8 cellular contexts compared by ENCODE assay signal in genomic region chr11:125591659-125592304, GRCh38. TPM values are rescaled to one million over a fixed set of nuclear protein-coding genes. Genes with fewer than 3 reads are reported as not detected.
DNase-seq lines count a peak whose midpoint lies in the region; ATAC-seq and TF ChIP-seq lines count a peak whose summit lies in the region.

No MANE protein-coding gene starts in this region.

- POLR2A ChIA-PET in CD8-positive, alpha-beta T cell (lab: Charles Lee), result interaction anchor here (0.9 to 3.7 kb wide), 11 partner anchors 9 to 296 kb away, joined by 3 to 73 read pairs (median 4); partner anchors contain the start of genes CHEK1, EI24 and HYLS1
- POLR2A ChIA-PET in MCF 10A (lab: Yijun Ruan, JAX), result interaction anchor here (0.6 to 4.9 kb wide), 27 partner anchors 10 to 969 kb away, joined by 3 to 144 read pairs (median 5); partner anchors contain the start of genes CCDC15, CHEK1, EI24 and FAM118B

- H3K36me3 Mint-ChIP-seq in CD8-positive, alpha-beta T cell, result peaks cover 26% of the 10 kb centered on the region
- H3K36me3 Mint-ChIP-seq in MCF 10A (ENCODE audit: insufficient read depth, unreplicated experiment), result peaks cover 11% of the 10 kb centered on the region

- peak overlapping the region; percentile 98 for H3K27ac Mint-ChIP-seq in CD8-positive, alpha-beta T cell
- peak overlapping the region; percentile 96 for H3K27ac Mint-ChIP-seq in MCF 10A (ENCODE audit: low read depth, unreplicated experiment)

- DNase-seq in CD8-positive, alpha-beta T cell, result peak in 5 of 7 experiments; percentile 18 to 46 (median 25)
- DNase-seq in T-helper 22 cell (ENCODE audit: low read depth), result peak; percentile 5
- DNase-seq in MCF 10A (ENCODE audit: unreplicated experiment), result no peak
- no peak for DNase-seq in kidney epithelial cell (ENCODE audit: low read depth)
- DNase-seq in stimulated activated CD4-positive, alpha-beta T cell treated with anti-CD3 and anti-CD28 coated beads, Interleukin-2, amount 100 ng/mL, for 4 hours (ENCODE audit: low read depth), result peak; percentile 10
- DNase-seq in NCI-H1436 (lab: John Stamatoyannopoulos, UW), result no peak

- intact Hi-C loops in CD8-positive, alpha-beta T cell (cut with DNase I, micrococcal nuclease), result loop anchor here (1.0 to 10.0 kb wide), 15 partner anchors 22 to 967 kb away; partner anchors contain the start of genes CCDC15 (in 2 of the 2), CHEK1 (in 2 of the 2), EI24 (in 2 of the 2) and FOXRED1 (in 2 of the 2)
- intact Hi-C loops in MCF 10A (cut with micrococcal nuclease), result loop anchor here (1.0 kb wide), 1 partner anchor 34 kb away; the partner anchor contains the start of gene CHEK1

- CTCF ChIA-PET in CD8-positive, alpha-beta T cell (lab: Charles Lee), result interaction anchor here (0.8 kb wide), 1 partner anchor 23 kb away, joined by 3 read pairs; no protein-coding TSS in a partner anchor
- CTCF ChIA-PET in MCF 10A (lab: Yijun Ruan, JAX), result interaction anchor here (0.6 to 3.7 kb wide), 3 partner anchors 17 to 40 kb away, joined by 3 to 25 read pairs (median 3); partner anchors contain the start of gene EI24

- H3K4me3 ChIP-seq in CD8-positive, alpha-beta T cell (ENCODE audit: low read depth, low read length), result peak overlapping the region; percentile 58
- peak overlapping the region; percentile 57 for H3K4me3 ChIP-seq in kidney epithelial cell (ENCODE audit: low read depth, low read length)

- BruUV-seq in MCF 10A (replicated peaks; lab: Mats Ljungman, UMichigan), result TSS peak; percentile 95

- no peaks in the 10 kb centered on the region for H3K27me3 Mint-ChIP-seq in CD8-positive, alpha-beta T cell (ENCODE audit: low read depth)
- H3K27me3 Mint-ChIP-seq in MCF 10A (ENCODE audit: insufficient read depth, unreplicated experiment), result no peaks in the 10 kb centered on the region

- H3K9me3 Mint-ChIP-seq in CD8-positive, alpha-beta T cell, result no peaks in the 10 kb centered on the region
- no peaks in the 10 kb centered on the region for H3K9me3 Mint-ChIP-seq in MCF 10A (ENCODE audit: unreplicated experiment)

- peaks cover 1% of the 10 kb centered on the region for H3K36me3 ChIP-seq in CD8-positive, alpha-beta T cell (ENCODE audit: insufficient read depth, low read length)
- H3K36me3 ChIP-seq in kidney epithelial cell (ENCODE audit: control insufficient read depth, insufficient read depth, low read length), result no peaks in the 10 kb centered on the region

- no peaks in the 10 kb centered on the region for H3K9me3 ChIP-seq in CD8-positive, alpha-beta T cell (ENCODE audit: low read length)

- no peaks in the 10 kb centered on the region for H3K27me3 ChIP-seq in CD8-positive, alpha-beta T cell (ENCODE audit: insufficient read depth, low read length)
- no peaks in the 10 kb centered on the region for H3K27me3 ChIP-seq in kidney epithelial cell (ENCODE audit: control insufficient read depth, insufficient read depth, low read length)

- TF ChIP-seq CTCF in CD8-positive, alpha-beta T cell (IDR thresholded peaks at IDR 0.05), result no peak
- TF ChIP-seq CTCF in MCF 10A (IDR thresholded peaks at IDR 0.05; ENCODE audit: unreplicated experiment) (no peak), kidney epithelial cell (IDR thresholded peaks at IDR 0.05; ENCODE audit: insufficient read depth, low read length, poor library complexity, severe bottlenecking) (no peak)

- peaks cover 15% of the 10 kb centered on the region for H3K4me1 ChIP-seq in CD8-positive, alpha-beta T cell (ENCODE audit: insufficient read depth, low read length)

- peak; percentile 19 for ATAC-seq in CD8-positive, alpha-beta T cell
- peak; percentile 17 for ATAC-seq in GM19372 (IDR thresholded peaks at IDR 0.05; ENCODE audit: low read depth, unreplicated experiment)
- ATAC-seq in HG03439 (IDR thresholded peaks at IDR 0.05; ENCODE audit: unreplicated experiment), result peak; percentile 21

- H3K4me1 Mint-ChIP-seq in CD8-positive, alpha-beta T cell (ENCODE audit: low read depth), result peaks cover 38% of the 10 kb centered on the region
- peaks cover 23% of the 10 kb centered on the region for H3K4me1 Mint-ChIP-seq in MCF 10A (ENCODE audit: insufficient read depth, unreplicated experiment)

- peak overlapping the region; percentile 88 for H3K27ac ChIP-seq in CD8-positive, alpha-beta T cell (ENCODE audit: low read depth, low read length)

- H3K4me3 Mint-ChIP-seq in CD8-positive, alpha-beta T cell, result peak overlapping the region; percentile 92
- peak overlapping the region; percentile 93 for H3K4me3 Mint-ChIP-seq in MCF 10A (ENCODE audit: unreplicated experiment)

RNA-seq across cellular contexts. Expression of gene STT3A, which starts 0.9 kb away (rescaled TPM):
- 10 to 100 TPM; 45.5 to 46.8 TPM for total RNA-seq in CD8-positive, alpha-beta T cell
- total RNA-seq in MCF 10A (2022) (293 and 414 TPM in 2 replicates), kidney epithelial cell (187 and 208 TPM in 2 replicates)

RNA-seq across cellular contexts. Expression of gene EI24, which starts 22.5 kb away (rescaled TPM):
- 10 to 100 TPM; 20.5 to 22.4 TPM for total RNA-seq in CD8-positive, alpha-beta T cell
- total RNA-seq in MCF 10A (2022) (93.1 and 96.9 TPM in 2 replicates), kidney epithelial cell (129 and 146 TPM in 2 replicates)

RNA-seq across cellular contexts. Expression of gene CHEK1, which starts 33.2 kb away (rescaled TPM):
- 1 to 10 TPM; 8.1 to 8.7 TPM for total RNA-seq in CD8-positive, alpha-beta T cell
- total RNA-seq in MCF 10A (2022), result 23.7 and 33.3 TPM in 2 replicates
- 17.5 and 19.3 TPM in 2 replicates for total RNA-seq in kidney epithelial cell

Comparison
In these comparisons a context has a peak if more than half of its experiments do, and no peak if none do; other contexts are left out.
1. DNase-seq: peak in CD8-positive, alpha-beta T cell (5 of 7), T-helper 22 cell (single experiment) and stimulated activated CD4-positive, alpha-beta T cell treated with anti-CD3 and anti-CD28 coated beads, Interleukin-2, amount 100 ng/mL, for 4 hours (single experiment); none in MCF 10A (single experiment), kidney epithelial cell (single experiment) and NCI-H1436 (single experiment).
2. Peak in every context shown above with its lines, with median percentiles within 50 percentile points of each other: ATAC-seq.